ENCODE assay signal across 1 cellular context in the genomic region with DNA sequence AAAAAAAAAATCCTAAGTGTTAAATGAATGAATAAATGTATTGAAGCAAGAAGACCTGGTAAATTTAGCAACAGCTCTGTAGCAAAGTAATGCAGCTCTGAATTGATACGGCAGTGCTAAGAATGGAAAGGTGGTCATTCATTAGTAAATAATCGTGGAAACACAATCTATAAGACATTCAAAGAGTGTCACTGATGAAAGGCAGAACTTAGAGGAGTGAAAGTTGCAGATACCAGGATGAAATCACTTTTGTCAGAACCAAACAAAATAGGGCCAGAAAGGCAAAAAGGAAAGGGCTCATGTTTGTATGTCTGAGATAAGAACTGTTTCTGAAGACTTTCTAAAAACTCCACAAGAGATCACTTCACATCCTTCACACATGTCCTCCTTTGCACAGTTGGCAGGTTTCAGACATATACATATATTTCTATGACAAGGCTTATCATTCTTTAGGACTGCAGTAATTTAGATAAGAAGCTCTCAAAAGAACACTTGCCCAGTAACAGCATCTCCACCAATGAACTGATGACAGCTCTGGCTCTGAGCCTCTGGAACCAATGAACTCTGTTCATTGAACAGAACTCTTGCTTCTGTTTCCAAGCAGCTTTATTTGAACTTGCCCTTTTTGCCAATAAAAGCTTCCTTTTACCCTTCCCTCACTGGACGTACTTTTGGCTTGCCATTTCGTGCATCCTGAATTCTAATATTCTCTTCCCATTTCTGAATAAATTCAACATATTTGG.
TF ChIP-seq lines count a peak whose summit lies in the region.

No MANE protein-coding gene starts in this region.

TF ChIP-seq in WTC11, 78 proteins besides CTCF, POLR2A, EP300 and RAD21 (continued from another document):
- TF ChIP-seq AFF4 (CRISPR knock-in tag; IDR thresholded peaks at IDR 0.05; ENCODE audit: borderline replicate concordance), result no peak
- no peak for TF ChIP-seq USF2 (CRISPR knock-in tag; IDR thresholded peaks at IDR 0.05)
- TF ChIP-seq GTF2I (CRISPR knock-in tag; conservative IDR thresholded peaks at IDR 0.05), result no peak
- TF ChIP-seq ZNF138 (CRISPR knock-in tag; conservative IDR thresholded peaks at IDR 0.05), result no peak
- TF ChIP-seq, protein P1, sequence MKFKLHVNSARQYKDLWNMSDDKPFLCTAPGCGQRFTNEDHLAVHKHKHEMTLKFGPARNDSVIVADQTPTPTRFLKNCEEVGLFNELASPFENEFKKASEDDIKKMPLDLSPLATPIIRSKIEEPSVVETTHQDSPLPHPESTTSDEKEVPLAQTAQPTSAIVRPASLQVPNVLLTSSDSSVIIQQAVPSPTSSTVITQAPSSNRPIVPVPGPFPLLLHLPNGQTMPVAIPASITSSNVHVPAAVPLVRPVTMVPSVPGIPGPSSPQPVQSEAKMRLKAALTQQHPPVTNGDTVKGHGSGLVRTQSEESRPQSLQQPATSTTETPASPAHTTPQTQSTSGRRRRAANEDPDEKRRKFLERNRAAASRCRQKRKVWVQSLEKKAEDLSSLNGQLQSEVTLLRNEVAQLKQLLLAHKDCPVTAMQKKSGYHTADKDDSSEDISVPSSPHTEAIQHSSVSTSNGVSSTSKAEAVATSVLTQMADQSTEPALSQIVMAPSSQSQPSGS (CRISPR knock-in tag; IDR thresholded peaks at IDR 0.05; ENCODE audit: borderline replicate concordance, low read depth), result no peak
- no peak for TF ChIP-seq SP1 (CRISPR knock-in tag; conservative IDR thresholded peaks at IDR 0.05)
- TF ChIP-seq MAX (CRISPR knock-in tag; IDR thresholded peaks at IDR 0.05), result no peak
- TF ChIP-seq ZNF281 (CRISPR knock-in tag; IDR thresholded peaks at IDR 0.05), result no peak
- TF ChIP-seq, protein P2, sequence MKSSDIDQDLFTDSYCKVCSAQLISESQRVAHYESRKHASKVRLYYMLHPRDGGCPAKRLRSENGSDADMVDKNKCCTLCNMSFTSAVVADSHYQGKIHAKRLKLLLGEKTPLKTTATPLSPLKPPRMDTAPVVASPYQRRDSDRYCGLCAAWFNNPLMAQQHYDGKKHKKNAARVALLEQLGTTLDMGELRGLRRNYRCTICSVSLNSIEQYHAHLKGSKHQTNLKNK (CRISPR knock-in tag; IDR thresholded peaks at IDR 0.05), result no peak
- no peak for TF ChIP-seq NR2C2 (CRISPR knock-in tag; IDR thresholded peaks at IDR 0.05)
- no peak for TF ChIP-seq HMGA2 (CRISPR knock-in tag; IDR thresholded peaks at IDR 0.05)
- TF ChIP-seq PRRX2 (CRISPR knock-in tag; IDR thresholded peaks at IDR 0.05), result no peak
